In the genomic region with DNA sequence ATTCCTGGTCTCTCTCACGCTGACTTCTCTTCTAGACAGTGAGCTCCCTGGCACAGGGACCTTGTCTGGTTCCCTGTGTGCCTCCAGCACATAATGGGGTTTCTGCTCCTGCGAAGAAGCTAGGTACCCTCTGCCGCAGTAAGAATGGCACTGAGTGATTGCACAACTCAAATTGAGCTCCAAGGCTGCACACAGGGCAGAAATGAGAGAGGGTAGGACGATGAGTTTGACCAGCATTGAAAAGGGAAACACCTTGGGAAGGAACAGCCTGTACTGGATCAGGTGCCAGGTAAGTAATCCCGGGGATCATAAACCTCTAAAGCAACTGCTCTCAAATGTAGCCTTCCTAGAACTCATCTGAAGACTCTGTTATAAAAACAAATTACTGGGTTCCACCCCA, we compare ENCODE assay signal across 24 cellular contexts. TPM values are rescaled to one million over a fixed set of nuclear protein-coding genes. Genes with fewer than 3 reads are reported as not detected.
DNase-seq lines count a peak whose midpoint lies in the region; ATAC-seq, FAIRE-seq and TF ChIP-seq lines count a peak whose summit lies in the region.
"Had no signal": no experiment of that assay in that cellular context is flagged by ENCODE, and none has a peak within 500 bp of the region (broad histone marks: within the 10 kb centered on the region; RNA-seq: fewer than 3 reads in every experiment).

No MANE protein-coding gene starts in this region.

- dilution Hi-C loops in keratinocyte (cut with MboI; ENCODE audit: extremely low pct_ligation_motif_present, low sequenced_read_pairs): no loop called here

- TF ChIP-seq CTCF in bronchial epithelial cell (IDR thresholded peaks at IDR 0.05; ENCODE audit: insufficient read depth, low read length, severe bottlenecking) (no peak), keratinocyte (optimal IDR thresholded peaks at IDR 0.05 in 1 of 3, IDR thresholded peaks at IDR 0.05 in 1 of 3, conservative IDR thresholded peaks at IDR 0.05 in 1 of 3; ENCODE audit: extremely low read depth in 1 of 3, insufficient read depth in 2 of 3, low read length in 3 of 3) (no peak), prostate gland (IDR thresholded peaks at IDR 0.05) (no peak)

- H3K27ac ChIP-seq in BLaER1 (no peak overlapping the region; the same call in 1 of the 2 replicates), keratinocyte (ENCODE audit: control insufficient read depth, insufficient read depth, low read length) (no peak overlapping the region), prostate gland (peak overlapping the region; percentile 33 to 39)

- no peaks in the 10 kb centered on the region for H3K36me3 ChIP-seq in BLaER1
- H3K36me3 ChIP-seq in bronchial epithelial cell (ENCODE audit: control insufficient read depth, insufficient read depth, low read length): no peaks in the 10 kb centered on the region
- H3K36me3 ChIP-seq in keratinocyte (ENCODE audit: control insufficient read depth in 2 of 2, extremely low read depth in 1 of 2, insufficient read depth in 2 of 2, low read length in 2 of 2): no peaks in the 10 kb centered on the region
- H3K36me3 ChIP-seq in prostate gland: no peaks in the 10 kb centered on the region

- no peaks in the 10 kb centered on the region for H3K79me2 ChIP-seq in keratinocyte (ENCODE audit: control insufficient read depth, insufficient read depth, low read length)

- DNase-seq in bronchial epithelial cell (ENCODE audit: low read depth): no peak
- no peak for DNase-seq in keratinocyte (ENCODE audit: low read depth, low spot score)
- peak; percentile 72 for DNase-seq in prostate gland (ENCODE audit: low spot score)
- no peak for DNase-seq in SIG-M5 treated with dmso at 0.1 percent for 504 hours (lab: John Stamatoyannopoulos, UW; ENCODE audit: unreplicated experiment)
- DNase-seq in Right ventricle myocardium inferior (ENCODE audit: missing footprints): no peak
- DNase-seq in middle frontal gyrus (ENCODE audit: extremely low spot score, low spot score): no peak
- no peak for DNase-seq in posterior vena cava (ENCODE audit: low spot score)
- DNase-seq: ACHN; CD8-positive, alpha-beta T cell; COR-L47; DMS153; DMS79 treated with DMSO at 0.1 percent for 48 hours; EL; HCEC 1CT; HFFc6 had no signal

- no peak overlapping the region for H3K4me3 ChIP-seq in BLaER1
- no peak overlapping the region for H3K4me3 ChIP-seq in bronchial epithelial cell (ENCODE audit: low read depth, low read length)
- H3K4me3 ChIP-seq in keratinocyte (ENCODE audit: control insufficient read depth in 2 of 3, extremely low read depth in 1 of 3, insufficient read depth in 2 of 3, low read depth in 1 of 3, low read length in 3 of 3): no peak overlapping the region
- H3K4me3 ChIP-seq in prostate gland: no peak overlapping the region

- WGBS in prostate gland: 45% methylated on average over 5 of the region's 5 CpGs

- H3K27me3 ChIP-seq in BLaER1 (no peaks in the 10 kb centered on the region), bronchial epithelial cell (ENCODE audit: control insufficient read depth, insufficient read depth, low read length) (peaks cover 5% of the 10 kb centered on the region), keratinocyte (ENCODE audit: control insufficient read depth, extremely low read depth, insufficient read depth, low read length) (no peaks in the 10 kb centered on the region), prostate gland (replicated peaks; ENCODE audit: insufficient read depth) (no peaks in the 10 kb centered on the region)

- H3K9me3 ChIP-seq in BLaER1 (no peaks in the 10 kb centered on the region), keratinocyte (ENCODE audit: control insufficient read depth, low read depth, low read length) (no peaks in the 10 kb centered on the region), prostate gland (no peaks in the 10 kb centered on the region)

- H3K9me1 ChIP-seq in keratinocyte (ENCODE audit: control insufficient read depth, extremely low read depth, insufficient read depth, low read length): no peaks in the 10 kb centered on the region

- peak overlapping the region; percentile 11 for H2AFZ ChIP-seq in keratinocyte (ENCODE audit: control insufficient read depth, low read length)

- intact Hi-C loops in prostate gland (cut with DNase I) (no loop called here), Right ventricle myocardium inferior (cut with DNase I) (no loop called here), posterior vena cava (cut with DNase I) (no loop called here)

- H3K9ac ChIP-seq in BLaER1 (no peak overlapping the region), keratinocyte (ENCODE audit: control insufficient read depth, extremely low read depth, insufficient read depth, low read length) (no peak overlapping the region)

- peaks cover 82% of the 10 kb centered on the region for H3K4me1 ChIP-seq in BLaER1
- H3K4me1 ChIP-seq in keratinocyte (ENCODE audit: control insufficient read depth, extremely low read depth, insufficient read depth, low read length): no peaks in the 10 kb centered on the region
- H3K4me1 ChIP-seq in prostate gland (replicated peaks): no peaks in the 10 kb centered on the region

- FAIRE-seq in bronchial epithelial cell (lab: Jason Lieb, UNC) (peak; percentile 66), keratinocyte (lab: Jason Lieb, UNC) (no peak)
- FAIRE-seq: D721Med, G401.6, GM12892, GM19239 had no signal

- H4K20me1 ChIP-seq in BLaER1: no peaks in the 10 kb centered on the region
- H4K20me1 ChIP-seq in keratinocyte (ENCODE audit: control insufficient read depth, extremely low read depth, insufficient read depth, low read length): no peaks in the 10 kb centered on the region

- ATAC-seq in Right ventricle myocardium inferior: no peak
- ATAC-seq: CD8-positive, alpha-beta T cell had no signal

- H3K4me2 ChIP-seq in BLaER1 (peak overlapping the region; percentile 36; the same call in 1 of the 2 replicates), keratinocyte (ENCODE audit: control insufficient read depth, extremely low read depth, insufficient read depth, low read depth, low read length) (no peak overlapping the region)

- no peak for TF ChIP-seq POLR2A in prostate gland (IDR thresholded peaks at IDR 0.05)

RNA-seq across cellular contexts. Expression of a gene that starts 21.0 kb away (rescaled TPM):
- total RNA-seq in bronchial epithelial cell: not detected in 2 replicates
- polyA plus RNA-seq in keratinocyte: 0.22 TPM in 1 of 3 replicates, not detected in the others
- polyA plus RNA-seq in keratinocyte (2011; ENCODE audit: low read depth): not detected
- polyA plus RNA-seq in keratinocyte (2011; cell fraction: cytosol; rRNA removed): not detected in 2 replicates
- not detected in 2 replicates for polyA plus RNA-seq in keratinocyte (2011; cell fraction: nucleus; rRNA removed)
- polyA plus RNA-seq in keratinocyte (2012; ENCODE audit: low replicate concordance): not detected in 2 replicates
- not detected in 3 replicates for polyA minus RNA-seq in keratinocyte
- not detected for polyA minus RNA-seq in keratinocyte (2011; cell fraction: cytosol; rRNA and poly(A)+ RNA removed)
- not detected in 2 replicates for polyA minus RNA-seq in keratinocyte (2011; cell fraction: nucleus; rRNA and poly(A)+ RNA removed)
- not detected for total RNA-seq in prostate gland
- not detected for total RNA-seq in Right ventricle myocardium inferior
- total RNA-seq in posterior vena cava: not detected
- total RNA-seq: A172; CD8-positive, alpha-beta T cell; H4; HFFc6; HT1080 had no signal
- polyA plus RNA-seq: CD14-positive monocyte had no signal

RNA-seq across cellular contexts. Expression of a gene that starts 41.4 kb away (rescaled TPM):
- 2.6 and 2.7 TPM in 2 replicates for total RNA-seq in bronchial epithelial cell
- polyA plus RNA-seq in keratinocyte: 8.7 to 17.2 TPM (median 9.9 TPM) in 3 replicates
- polyA plus RNA-seq in keratinocyte (2011; ENCODE audit: low read depth): 2.4 TPM
- 2.0 and 6.4 TPM in 2 replicates for polyA plus RNA-seq in keratinocyte (2011; cell fraction: cytosol; rRNA removed)
- polyA plus RNA-seq in keratinocyte (2011; cell fraction: nucleus; rRNA removed): 26.4 and 30.4 TPM in 2 replicates
- 1.6 and 6.2 TPM in 2 replicates for polyA plus RNA-seq in keratinocyte (2012; ENCODE audit: low replicate concordance)
- polyA minus RNA-seq in keratinocyte: 11.0 to 26.4 TPM (median 12.9 TPM) in 3 replicates
- polyA minus RNA-seq in keratinocyte (2011; cell fraction: cytosol; rRNA and poly(A)+ RNA removed): 2.3 TPM
- 21.8 and 26.5 TPM in 2 replicates for polyA minus RNA-seq in keratinocyte (2011; cell fraction: nucleus; rRNA and poly(A)+ RNA removed)
- 10 to 100 TPM in 1 of 2 donors, 1 to 10 TPM in 1; 5.0 to 15.3 TPM for total RNA-seq in prostate gland
- total RNA-seq in Right ventricle myocardium inferior: 3.3 TPM
- 1 to 10 TPM; 3.1 to 3.5 TPM for total RNA-seq in posterior vena cava

RNA-seq across cellular contexts. Expression of a gene that starts 41.7 kb away (rescaled TPM):
- total RNA-seq in bronchial epithelial cell: 20.5 and 23.0 TPM in 2 replicates
- polyA plus RNA-seq in keratinocyte: 12.3 to 24.4 TPM (median 14.5 TPM) in 3 replicates
- 65.2 TPM for polyA plus RNA-seq in keratinocyte (2011; ENCODE audit: low read depth)
- 9.5 and 15.1 TPM in 2 replicates for polyA plus RNA-seq in keratinocyte (2011; cell fraction: cytosol; rRNA removed)
- 25.2 and 36.1 TPM in 2 replicates for polyA plus RNA-seq in keratinocyte (2011; cell fraction: nucleus; rRNA removed)
- polyA plus RNA-seq in keratinocyte (2012; ENCODE audit: low replicate concordance): 14.3 and 17.7 TPM in 2 replicates
- 1.9 to 34.3 TPM (median 10.3 TPM) in 3 replicates for polyA minus RNA-seq in keratinocyte
- polyA minus RNA-seq in keratinocyte (2011; cell fraction: cytosol; rRNA and poly(A)+ RNA removed): 8.4 TPM
- 14.5 and 35.6 TPM in 2 replicates for polyA minus RNA-seq in keratinocyte (2011; cell fraction: nucleus; rRNA and poly(A)+ RNA removed)
- 10 to 100 TPM in 1 of 2 donors, 1 to 10 TPM in 1; 8.8 to 36.1 TPM for total RNA-seq in prostate gland
- 12.7 TPM for total RNA-seq in Right ventricle myocardium inferior
- 10 to 100 TPM; 10.5 to 13.8 TPM for total RNA-seq in posterior vena cava

Comparison
In these comparisons a context has a peak if more than half of its experiments do, and no peak if none do; other contexts are left out.
1. H3K27ac ChIP-seq: peak in prostate gland (2 of 2); none in BLaER1 (single experiment) and keratinocyte (single experiment).